14 cellular contexts compared by ENCODE assay signal in the genomic region with DNA sequence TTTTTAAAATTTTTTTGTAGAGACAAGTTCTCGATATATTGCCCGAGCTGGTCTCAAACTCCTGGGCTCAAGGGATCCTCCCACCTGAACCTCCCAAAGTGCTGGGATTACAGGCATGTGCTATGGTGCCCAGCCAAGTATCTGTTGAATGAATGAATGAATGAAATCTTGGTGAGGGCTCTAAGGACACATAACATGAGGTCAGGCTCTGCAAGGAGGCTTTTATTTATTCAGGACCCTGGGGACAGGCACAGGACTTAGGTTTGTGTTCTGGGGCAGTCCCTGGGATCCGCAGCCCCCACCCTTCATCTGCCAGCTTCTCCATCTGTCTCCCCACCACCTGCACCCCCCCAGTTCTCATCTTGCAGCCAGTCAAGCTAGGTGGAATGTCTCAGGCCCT. TPM values are rescaled to one million over a fixed set of nuclear protein-coding genes. Genes with fewer than 3 reads are reported as not detected.
DNase-seq lines count a peak whose midpoint lies in the region; ATAC-seq and TF ChIP-seq lines count a peak whose summit lies in the region.
"Had no signal": no experiment of that assay in that cellular context is flagged by ENCODE, and none has a peak within 500 bp of the region (broad histone marks: within the 10 kb centered on the region; RNA-seq: fewer than 3 reads in every experiment).

No MANE protein-coding gene starts in this region.

- no peak for DNase-seq in stimulated activated naive CD8-positive, alpha-beta T cell treated with anti-CD3 and anti-CD28 coated beads, Interleukin-15, Interleukin-2, amounts not matched to agents 100 U/mL and 50 U/mL, for 24 hours
- no peak for DNase-seq in activated naive CD8-positive, alpha-beta T cell treated with anti-CD3 and anti-CD28 coated beads, Interleukin-2, amount 10 ng/mL, durations not matched to agents 7 days and 5 days
- DNase-seq in naive thymus-derived CD8-positive, alpha-beta T cell, result no peak
- DNase-seq in upper lobe of right lung (no peak), kidney glomerular epithelial cell (lab: John Stamatoyannopoulos, UW) (no peak), activated gamma-delta T cell (lab: John Stamatoyannopoulos, UW) (no peak), NCI-H1105 treated with DMSO at 0.1 percent for 48 hours (lab: John Stamatoyannopoulos, UW) (no peak)
- DNase-seq: amniotic stem cell, kidney, NCI-H1694, NCI-H774 had no signal

- no peak overlapping the region for H3K27ac ChIP-seq in upper lobe of right lung

- peaks cover 28% of the 10 kb centered on the region for H3K36me3 Mint-ChIP-seq in stimulated activated naive CD8-positive, alpha-beta T cell treated with anti-CD3 and anti-CD28 coated beads, Interleukin-15, Interleukin-2, amounts not matched to agents 100 ng/mL and 50 ng/mL, for 24 hours (ENCODE audit: low read depth)
- peaks cover 2% of the 10 kb centered on the region for H3K36me3 Mint-ChIP-seq in activated naive CD8-positive, alpha-beta T cell treated with anti-CD3 and anti-CD28 coated beads, Interleukin-2, amount 10 ng/mL, durations not matched to agents 7 days and 5 days
- H3K36me3 Mint-ChIP-seq in naive thymus-derived CD8-positive, alpha-beta T cell, result no peaks in the 10 kb centered on the region

- no peak for ATAC-seq in stimulated activated naive CD8-positive, alpha-beta T cell treated with anti-CD3 and anti-CD28 coated beads, Interleukin-15, Interleukin-2, amounts not matched to agents 100 U/mL and 50 U/mL, for 24 hours
- no peak for ATAC-seq in activated naive CD8-positive, alpha-beta T cell treated with anti-CD3 and anti-CD28 coated beads, Interleukin-2, amount 10 ng/mL, durations not matched to agents 7 days and 5 days (ENCODE audit: low read depth)
- ATAC-seq in naive thymus-derived CD8-positive, alpha-beta T cell, result no peak
- ATAC-seq in upper lobe of right lung, result no peak

- peaks cover 84% of the 10 kb centered on the region for H3K4me1 Mint-ChIP-seq in stimulated activated naive CD8-positive, alpha-beta T cell treated with anti-CD3 and anti-CD28 coated beads, Interleukin-15, Interleukin-2, amounts not matched to agents 100 ng/mL and 50 ng/mL, for 24 hours (ENCODE audit: low read depth)
- peaks cover 58% of the 10 kb centered on the region for H3K4me1 Mint-ChIP-seq in activated naive CD8-positive, alpha-beta T cell treated with anti-CD3 and anti-CD28 coated beads, Interleukin-2, amount 10 ng/mL, durations not matched to agents 7 days and 5 days
- peaks cover 29 to 82% (median 69%) of the 10 kb centered on the region in 4 donors for H3K4me1 Mint-ChIP-seq in naive thymus-derived CD8-positive, alpha-beta T cell

- H3K27ac Mint-ChIP-seq in stimulated activated naive CD8-positive, alpha-beta T cell treated with anti-CD3 and anti-CD28 coated beads, Interleukin-15, Interleukin-2, amounts not matched to agents 100 ng/mL and 50 ng/mL, for 24 hours, result peak overlapping the region; percentile 96
- H3K27ac Mint-ChIP-seq in activated naive CD8-positive, alpha-beta T cell treated with anti-CD3 and anti-CD28 coated beads, Interleukin-2, amount 10 ng/mL, durations not matched to agents 7 days and 5 days, result peak overlapping the region; percentile 89
- peak overlapping the region in 9 of 10 donors; percentile 85 to 95 (median 89) for H3K27ac Mint-ChIP-seq in naive thymus-derived CD8-positive, alpha-beta T cell

- POLR2A ChIA-PET in activated naive CD8-positive, alpha-beta T cell treated with anti-CD3 and anti-CD28 coated beads, Interleukin-2, amount 10 ng/mL, durations not matched to agents 7 days and 5 days (lab: Charles Lee), result interaction anchor here (0.9 to 4.4 kb wide), 6 partner anchors 9 to 19 kb away, joined by 3 to 39 read pairs (median 3); a partner anchor contains a TSS
- POLR2A ChIA-PET in naive thymus-derived CD8-positive, alpha-beta T cell (lab: Charles Lee), result interaction anchor here (0.5 to 4.2 kb wide), 8 partner anchors 9 to 231 kb away, joined by 3 to 25 read pairs (median 8); a partner anchor contains a TSS

- peaks cover 39% of the 10 kb centered on the region for H3K4me1 ChIP-seq in upper lobe of right lung

- no peaks in the 10 kb centered on the region for H3K9me3 Mint-ChIP-seq in stimulated activated naive CD8-positive, alpha-beta T cell treated with anti-CD3 and anti-CD28 coated beads, Interleukin-15, Interleukin-2, amounts not matched to agents 100 ng/mL and 50 ng/mL, for 24 hours
- H3K9me3 Mint-ChIP-seq in activated naive CD8-positive, alpha-beta T cell treated with anti-CD3 and anti-CD28 coated beads, Interleukin-2, amount 10 ng/mL, durations not matched to agents 7 days and 5 days, result no peaks in the 10 kb centered on the region
- no peaks in the 10 kb centered on the region for H3K9me3 Mint-ChIP-seq in naive thymus-derived CD8-positive, alpha-beta T cell

- intact Hi-C loops in upper lobe of right lung (cut with DNase I), result no loop called here

- no peak overlapping the region for H3K4me3 ChIP-seq in upper lobe of right lung
- H3K4me3 ChIP-seq: K562 had no signal

- peak overlapping the region; percentile 85 for H3K4me3 Mint-ChIP-seq in stimulated activated naive CD8-positive, alpha-beta T cell treated with anti-CD3 and anti-CD28 coated beads, Interleukin-15, Interleukin-2, amounts not matched to agents 100 ng/mL and 50 ng/mL, for 24 hours
- H3K4me3 Mint-ChIP-seq in activated naive CD8-positive, alpha-beta T cell treated with anti-CD3 and anti-CD28 coated beads, Interleukin-2, amount 10 ng/mL, durations not matched to agents 7 days and 5 days, result peak overlapping the region; percentile 65
- H3K4me3 Mint-ChIP-seq in naive thymus-derived CD8-positive, alpha-beta T cell, result peak overlapping the region; percentile 31 to 82 (median 71)

- no peaks in the 10 kb centered on the region for H3K27me3 ChIP-seq in upper lobe of right lung

- H3K27me3 Mint-ChIP-seq in stimulated activated naive CD8-positive, alpha-beta T cell treated with anti-CD3 and anti-CD28 coated beads, Interleukin-15, Interleukin-2, amounts not matched to agents 100 ng/mL and 50 ng/mL, for 24 hours, result no peaks in the 10 kb centered on the region
- H3K27me3 Mint-ChIP-seq in activated naive CD8-positive, alpha-beta T cell treated with anti-CD3 and anti-CD28 coated beads, Interleukin-2, amount 10 ng/mL, durations not matched to agents 7 days and 5 days, result no peaks in the 10 kb centered on the region
- peaks cover 0 to 2% (median 0%) of the 10 kb centered on the region in 5 donors for H3K27me3 Mint-ChIP-seq in naive thymus-derived CD8-positive, alpha-beta T cell

- TF ChIP-seq CTCF in upper lobe of right lung (IDR thresholded peaks at IDR 0.05), result no peak

- no peaks in the 10 kb centered on the region for H3K9me3 ChIP-seq in upper lobe of right lung

- no peaks in the 10 kb centered on the region for H3K36me3 ChIP-seq in upper lobe of right lung

RNA-seq across cellular contexts. Expression of a gene that starts 4.6 kb away (rescaled TPM):
- 1 to 10 TPM; 8.0 to 8.5 TPM for total RNA-seq in activated naive CD8-positive, alpha-beta T cell treated with anti-CD3 and anti-CD28 coated beads, Interleukin-2, amount 10 ng/mL, durations not matched to agents 7 days and 5 days
- under 1 TPM in 1 of 2 experiments, not detected in 1; 0.25 TPM for total RNA-seq in naive thymus-derived CD8-positive, alpha-beta T cell
- polyA plus RNA-seq in naive thymus-derived CD8-positive, alpha-beta T cell, result 1 to 10 TPM in 1 of 3 donors, under 1 TPM in 2; 0.12 to 2.8 (median 0.55) TPM
- 12.6 TPM for total RNA-seq in upper lobe of right lung
- total RNA-seq: frontal cortex had no signal

RNA-seq across cellular contexts. Expression of a gene that starts 15.7 kb away (rescaled TPM):
- 1 to 10 TPM in 1 of 2 experiments, not detected in 1; 2.4 TPM for total RNA-seq in activated naive CD8-positive, alpha-beta T cell treated with anti-CD3 and anti-CD28 coated beads, Interleukin-2, amount 10 ng/mL, durations not matched to agents 7 days and 5 days
- total RNA-seq in naive thymus-derived CD8-positive, alpha-beta T cell, result not detected
- not detected for polyA plus RNA-seq in naive thymus-derived CD8-positive, alpha-beta T cell
- total RNA-seq in upper lobe of right lung, result not detected
- total RNA-seq: frontal cortex, K562, kidney had no signal

RNA-seq across cellular contexts. Expression of a gene that starts 19.1 kb away (rescaled TPM):
- total RNA-seq in activated naive CD8-positive, alpha-beta T cell treated with anti-CD3 and anti-CD28 coated beads, Interleukin-2, amount 10 ng/mL, durations not matched to agents 7 days and 5 days, result 100 to 1,000 TPM; 485 to 503 TPM
- total RNA-seq in naive thymus-derived CD8-positive, alpha-beta T cell, result 100 to 1,000 TPM; 185 to 190 TPM
- polyA plus RNA-seq in naive thymus-derived CD8-positive, alpha-beta T cell, result 100 to 1,000 TPM; 188 to 221 (median 214) TPM
- total RNA-seq in upper lobe of right lung, result 142 TPM

RNA-seq across cellular contexts. Expression of a gene that starts 40.7 kb away (rescaled TPM):
- under 1 TPM; 0.42 to 0.48 TPM for total RNA-seq in activated naive CD8-positive, alpha-beta T cell treated with anti-CD3 and anti-CD28 coated beads, Interleukin-2, amount 10 ng/mL, durations not matched to agents 7 days and 5 days
- total RNA-seq in naive thymus-derived CD8-positive, alpha-beta T cell, result under 1 TPM in 1 of 2 experiments, not detected in 1; 0.13 TPM
- polyA plus RNA-seq in naive thymus-derived CD8-positive, alpha-beta T cell, result under 1 TPM in 1 of 3 donors, not detected in 2; 0.13 TPM
- total RNA-seq in upper lobe of right lung, result 10.0 TPM

Comparison
In these comparisons a context has a peak if more than half of its experiments do, and no peak if none do; other contexts are left out.
1. RNA of a gene that starts 4.6 kb away (total RNA-seq): 12.6 TPM in upper lobe of right lung (single experiment) and 8.0 to 8.5 TPM in activated naive CD8-positive, alpha-beta T cell treated with anti-CD3 and anti-CD28 coated beads, Interleukin-2, amount 10 ng/mL, durations not matched to agents 7 days and 5 days; 0.25 TPM in naive thymus-derived CD8-positive, alpha-beta T cell; every median in the first group is over 4 times any median in the second.
2. Peak in every context shown above with its lines, with median percentiles within 50 percentile points of each other: H3K27ac Mint-ChIP-seq and H3K4me3 Mint-ChIP-seq.